8 cellular contexts compared by ENCODE assay signal in genomic region chr2:210002158-210003157, GRCh38. TPM values are rescaled to one million over a fixed set of nuclear protein-coding genes. Genes with fewer than 3 reads are reported as not detected.
DNase-seq lines count a peak whose midpoint lies in the region; ATAC-seq lines count a peak whose summit lies in the region.

Gene RPE, plus strand, starts transcription at chr2:210002638. Its CDS starts 24 bp downstream, at chr2:210002662.

- intact Hi-C loops in dendritic cell treated with granulocyte-macrophage colony-stimulating factor and Interleukin-4, amounts not matched to agents 40 ng/mL and 50 ng/mL, for 4 days (cut with micrococcal nuclease) = loop anchor here (1.0 kb wide), 1 partner anchor 168 kb away; no protein-coding TSS in a partner anchor

- DNase-seq in C1 segment of cervical spinal cord (lab: John Stamatoyannopoulos, UW) = peak; percentile 62 to 95 (median 92)
- DNase-seq in NCI-H748 treated with DMSO at 0.1 percent for 48 hours (lab: John Stamatoyannopoulos, UW) = peak; percentile 92
- peak; percentile 95 to 97 for DNase-seq in activated CD4-positive, alpha-beta T cell treated with anti-CD3 and anti-CD28 coated beads, Interleukin-2, amount 50 U/mL, for 24 hours (ENCODE audit: low read depth in 1 of 2, low spot score in 1 of 2)
- DNase-seq in left lobe of liver (ENCODE audit: low spot score) = peak; percentile 97
- DNase-seq in stimulated activated CD4-positive, alpha-beta T cell treated with anti-CD3 and anti-CD28 coated beads, Interleukin-2, amount 100 ng/mL, for 4 hours (ENCODE audit: low read depth) = peak; percentile 97

- ATAC-seq in GM19372 (IDR thresholded peaks at IDR 0.05; ENCODE audit: low read depth, unreplicated experiment) (peak; percentile 99), HG03558 (IDR thresholded peaks at IDR 0.05; ENCODE audit: extremely low read depth, unreplicated experiment) (peak; percentile 99), left lobe of liver (peak; percentile 100)

- no peaks in the 10 kb centered on the region for H3K27me3 Mint-ChIP-seq in dendritic cell treated with granulocyte-macrophage colony-stimulating factor and Interleukin-4, amounts not matched to agents 40 ng/mL and 50 ng/mL, for 4 days

- H3K4me1 Mint-ChIP-seq in dendritic cell treated with granulocyte-macrophage colony-stimulating factor and Interleukin-4, amounts not matched to agents 40 ng/mL and 50 ng/mL, for 4 days (ENCODE audit: low read depth) = peaks cover 52% of the 10 kb centered on the region

- H3K4me3 Mint-ChIP-seq in dendritic cell treated with granulocyte-macrophage colony-stimulating factor and Interleukin-4, amounts not matched to agents 40 ng/mL and 50 ng/mL, for 4 days = peak within 1 kb of the TSS; percentile 96

- no peaks in the 10 kb centered on the region for H3K9me3 Mint-ChIP-seq in dendritic cell treated with granulocyte-macrophage colony-stimulating factor and Interleukin-4, amounts not matched to agents 40 ng/mL and 50 ng/mL, for 4 days

- peaks cover 32% of the 10 kb centered on the region for H3K36me3 Mint-ChIP-seq in dendritic cell treated with granulocyte-macrophage colony-stimulating factor and Interleukin-4, amounts not matched to agents 40 ng/mL and 50 ng/mL, for 4 days (ENCODE audit: low read depth)

- H3K27ac Mint-ChIP-seq in dendritic cell treated with granulocyte-macrophage colony-stimulating factor and Interleukin-4, amounts not matched to agents 40 ng/mL and 50 ng/mL, for 4 days = peak within 1 kb of the TSS; percentile 93

RNA-seq across cellular contexts. Expression of gene RPE, which starts in this region (rescaled TPM):
- 20.8 TPM for total RNA-seq in left lobe of liver

Comparison
In these comparisons a context has a peak if more than half of its experiments do, and no peak if none do; other contexts are left out.
1. Peak in every context shown above with its lines: DNase-seq and ATAC-seq.